23 cellular contexts compared by ENCODE assay signal in genomic region chr2:235384624-235385023, GRCh38.
DNase-seq lines count a peak whose midpoint lies in the region; ATAC-seq, FAIRE-seq and TF ChIP-seq lines count a peak whose summit lies in the region.
"Had no signal": no experiment of that assay in that cellular context is flagged by ENCODE, and none has a peak within 500 bp of the region (broad histone marks: within the 10 kb centered on the region; RNA-seq: fewer than 3 reads in every experiment).

No MANE protein-coding gene starts in this region.

- H2BK120ac ChIP-seq in H1 (replicated peaks; ENCODE audit: low read depth, low read length) (no peak overlapping the region), mesendoderm (ENCODE audit: low read depth, low read length) (no peak overlapping the region)

- H3K36me3 ChIP-seq in left ventricle myocardium inferior (no peaks in the 10 kb centered on the region), H1 (ENCODE audit: control insufficient read depth in 2 of 4, insufficient read depth in 4 of 4, low read length in 3 of 4) (no peaks in the 10 kb centered on the region), mesendoderm (ENCODE audit: control insufficient read depth, insufficient read depth, low read length) (no peaks in the 10 kb centered on the region), thyroid gland (no peaks in the 10 kb centered on the region)
- H3K36me3 ChIP-seq: left lung, SJSA1 had no signal

- H2AK5ac ChIP-seq in H1 (ENCODE audit: low read depth, low read length) (no peak overlapping the region; the same call in 1 of the 2 replicates), mesendoderm (ENCODE audit: low read length) (no peak overlapping the region)

- DNase-seq in left cardiac atrium (no peak), left ventricle myocardium inferior (no peak), H1 (ENCODE audit: low read depth in 1 of 2, low spot score in 2 of 2) (peak in 1 of 2 experiments; percentile 56), mesendoderm (peak; percentile 54), COR-L47 (lab: John Stamatoyannopoulos, UW) (no peak), thyroid gland (no peak), EL (no peak)
- DNase-seq: 8988T; activated naive CD4-positive, alpha-beta T cell; amniotic stem cell; HCEC 1CT; IMR-90; left lung; NCI-H1436 treated with DMSO at 0.1 percent for 48 hours; NCI-H748 treated with DMSO at 0.1 percent for 48 hours; PC-3; stimulated activated CD4-positive, alpha-beta T cell treated with anti-CD3 and anti-CD28 coated beads, Interleukin-1b, Interleukin-23, amount 100 ng/mL, for 48 hours; stimulated activated naive CD4-positive, alpha-beta T cell treated with Interleukin-2 at 50 U/mL for 16 hours had no signal

- H3K27me3 ChIP-seq in left ventricle myocardium inferior (ENCODE audit: low read depth) (peaks cover 32% of the 10 kb centered on the region), H1 (replicated peaks in 1 of 4; ENCODE audit: control insufficient read depth in 3 of 4, extremely low read depth in 1 of 4, insufficient read depth in 3 of 4, low read length in 3 of 4) (no peaks in the 10 kb centered on the region), mesendoderm (ENCODE audit: insufficient read depth, low read length, poor library complexity) (no peaks in the 10 kb centered on the region), thyroid gland (no peaks in the 10 kb centered on the region)
- H3K27me3 ChIP-seq: left lung, SJSA1 had no signal

- 0 out of 2 replicates have a peak overlapping the region, but pooled peaks have one; percentile 9 for H4K8ac ChIP-seq in H1 (ENCODE audit: extremely low read depth, insufficient read depth, low read length)
- no peak overlapping the region for H4K8ac ChIP-seq in mesendoderm (ENCODE audit: low read depth, low read length)

- H3K56ac ChIP-seq in H1 (replicated peaks; ENCODE audit: insufficient read length, low read depth, low read length) (no peak overlapping the region), mesendoderm (ENCODE audit: low read length) (no peak overlapping the region)

- CTCF ChIA-PET in H1 (lab: Charles Lee; ENCODE audit: partially characterized antibody), result interaction anchor here (1.3 kb wide), 1 partner anchor 13 kb away, joined by 4 read pairs; no protein-coding TSS in a partner anchor

- intact Hi-C loops in left cardiac atrium (cut with DNase I), result no loop called here
- intact Hi-C loops in left ventricle myocardium inferior (cut with micrococcal nuclease), result no loop called here
- intact Hi-C loops in thyroid gland (cut with DNase I), result no loop called here

- H3K79me1 ChIP-seq in H1 (ENCODE audit: low read depth, low read length) (no peaks in the 10 kb centered on the region), mesendoderm (ENCODE audit: low read length) (no peaks in the 10 kb centered on the region)

- no peak overlapping the region for H4K5ac ChIP-seq in H1 (ENCODE audit: insufficient read length, low read depth, low read length)
- H4K5ac ChIP-seq in mesendoderm (ENCODE audit: low read length), result no peak overlapping the region

- TF ChIP-seq POLR2A in H1 (IDR thresholded peaks at IDR 0.05; ENCODE audit: control extremely low read depth in 1 of 2, low read depth in 2 of 2, low read length in 2 of 2) (no peak), thyroid gland (IDR thresholded peaks at IDR 0.05) (no peak)

- ATAC-seq in left cardiac atrium, result peak; percentile 38 to 54
- ATAC-seq: left lung, PC-3 had no signal

- TF ChIP-seq CTCF in left ventricle myocardium inferior (IDR thresholded peaks at IDR 0.05; ENCODE audit: borderline replicate concordance) (no peak), H1 (IDR thresholded peaks at IDR 0.05; ENCODE audit: control extremely low read depth in 1 of 3, insufficient read depth in 1 of 3, low read depth in 1 of 3, low read length in 3 of 3) (no peak), thyroid gland (IDR thresholded peaks at IDR 0.05) (no peak)

- H3K23me2 ChIP-seq in H1 (ENCODE audit: low read depth, low read length), result peaks cover 3% of the 10 kb centered on the region; the same call in 1 of the 2 replicates

- POLR2A ChIA-PET in H1 (lab: Charles Lee; ENCODE audit: partially characterized antibody), result no interaction called here

- 59% methylated on average over 20 of the region's 24 CpGs; no CpG with 5 or more reads in 1 of the 2 experiments for WGBS in H1 (ENCODE audit: extremely low coverage in 1 of 2, insufficient coverage in 1 of 2, insufficient read length in 1 of 2, insufficient replicate concordance in 2 of 2, low coverage in 1 of 2, low lambda C conversion rate in 2 of 2, missing lambda C conversion rate in 1 of 2), 2 experiments
- WGBS in mesendoderm (ENCODE audit: extremely low coverage, insufficient coverage, low lambda C conversion rate), result no CpG with 5 or more reads among the region's 24 CpGs
- WGBS in thyroid gland, 2 donors, result 85 to 91% methylated on average over 17 to 24 of the region's 24 CpGs

- peak overlapping the region; percentile 94 for H2BK12ac ChIP-seq in H1 (ENCODE audit: low read depth, low read length)

- H3K79me2 ChIP-seq in H1 (ENCODE audit: control insufficient read depth in 1 of 2, insufficient read depth in 2 of 2, low read length in 2 of 2) (no peaks in the 10 kb centered on the region), mesendoderm (ENCODE audit: control insufficient read depth, insufficient read depth, low read length) (no peaks in the 10 kb centered on the region)

- no peak overlapping the region for H3K14ac ChIP-seq in H1 (ENCODE audit: insufficient read length)

- H3K18ac ChIP-seq in H1 (ENCODE audit: extremely low read depth, low read length) (0 out of 2 replicates have a peak overlapping the region, but pooled peaks have one; percentile 19), mesendoderm (ENCODE audit: low read length) (peak overlapping the region; percentile 20)

- no peak for FAIRE-seq in H1 (lab: Jason Lieb, UNC)
- FAIRE-seq: D721Med, G401.6 had no signal

- peak overlapping the region; percentile 67 for H4K91ac ChIP-seq in H1 (replicated peaks; ENCODE audit: insufficient read length, low read length)

- H3K4me3 ChIP-seq in left ventricle myocardium inferior (no peak overlapping the region), H1 (ENCODE audit: extremely low read depth in 1 of 4, insufficient read depth in 2 of 4, low read depth in 3 of 4, low read length in 4 of 4) (no peak overlapping the region), mesendoderm (ENCODE audit: low read length) (no peak overlapping the region), thyroid gland (replicated peaks in 1 of 3) (no peak overlapping the region)
- H3K4me3 ChIP-seq: coronary artery, left lung, SJSA1 had no signal

- TF ChIP-seq EP300 in H1 (IDR thresholded peaks at IDR 0.05; ENCODE audit: borderline replicate concordance in 1 of 2, low read depth in 2 of 2, low read length in 2 of 2), result no peak

- H3K9ac ChIP-seq in H1 (replicated peaks in 1 of 4; ENCODE audit: extremely low read depth in 1 of 4, low read depth in 3 of 4, low read length in 3 of 4) (no peak overlapping the region), mesendoderm (ENCODE audit: low read length) (no peak overlapping the region)

- 0 out of 2 replicates have a peak overlapping the region, but pooled peaks have one; percentile 46 for H2AFZ ChIP-seq in H1 (ENCODE audit: low read length)

- no peak overlapping the region for H3K4ac ChIP-seq in H1 (replicated peaks; ENCODE audit: insufficient read length, low read depth, low read length)
- H3K4ac ChIP-seq in mesendoderm (ENCODE audit: low read depth, low read length), result peak overlapping the region; percentile 63

- no peak overlapping the region for H3K27ac ChIP-seq in left ventricle myocardium inferior (replicated peaks)
- H3K27ac ChIP-seq in H1 (ENCODE audit: low read depth, low read length), result no peak overlapping the region
- no peak overlapping the region for H3K27ac ChIP-seq in mesendoderm (ENCODE audit: low read depth, low read length)
- H3K27ac ChIP-seq in temporal lobe (ENCODE audit: low read depth, low read length), result peak overlapping the region; percentile 45
- no peak overlapping the region for H3K27ac ChIP-seq in thyroid gland
- H3K27ac ChIP-seq: coronary artery, left lung, SJSA1 had no signal

- H2BK5ac ChIP-seq in H1 (ENCODE audit: low read depth, low read length) (peak overlapping the region; percentile 80; the same call in 1 of the 2 replicates), mesendoderm (ENCODE audit: low read length) (no peak overlapping the region)

- H2BK20ac ChIP-seq in H1 (ENCODE audit: low read length), result no peak overlapping the region

- H3K9me3 ChIP-seq in left ventricle myocardium inferior (replicated peaks) (no peaks in the 10 kb centered on the region), H1 (ENCODE audit: insufficient read depth in 2 of 2, low read depth in 1 of 2, low read length in 1 of 2) (no peaks in the 10 kb centered on the region), thyroid gland (no peaks in the 10 kb centered on the region)
- H3K9me3 ChIP-seq: left lung, SJSA1 had no signal

- H3K4me1 ChIP-seq in left ventricle myocardium inferior, result no peaks in the 10 kb centered on the region
- peaks cover 0 to 12% (median 6%) of the 10 kb centered on the region in 4 experiments; a peak in 5 of 7 replicates for H3K4me1 ChIP-seq in H1 (replicated peaks in 1 of 4; ENCODE audit: control insufficient read depth in 3 of 4, insufficient read depth in 4 of 4, low read length in 3 of 4)
- no peaks in the 10 kb centered on the region for H3K4me1 ChIP-seq in mesendoderm (ENCODE audit: control insufficient read depth, low read depth, low read length)
- peaks cover 0 to under 1% of the 10 kb centered on the region in 2 donors for H3K4me1 ChIP-seq in thyroid gland
- H3K4me1 ChIP-seq: left lung, SJSA1 had no signal

- H3K23ac ChIP-seq in H1 (ENCODE audit: insufficient read length) (no peak overlapping the region), mesendoderm (ENCODE audit: low read length) (no peak overlapping the region)

- peak overlapping the region; percentile 8 to 36; a peak in 2 of 4 replicates for H3K4me2 ChIP-seq in H1 (ENCODE audit: insufficient read depth in 1 of 2, low read depth in 2 of 2, low read length in 2 of 2)
- no peak overlapping the region for H3K4me2 ChIP-seq in mesendoderm (ENCODE audit: low read length)

- TF ChIP-seq RAD21 in H1 (IDR thresholded peaks at IDR 0.05 in 1 of 2, conservative IDR thresholded peaks at IDR 0.05 in 1 of 2; ENCODE audit: low read depth in 2 of 2, low read length in 2 of 2), result no peak

- 0 out of 2 replicates have a peak overlapping the region, but pooled peaks have one; percentile 88 for H2BK15ac ChIP-seq in H1 (ENCODE audit: low read length)
- H2BK15ac ChIP-seq in mesendoderm (replicated peaks; ENCODE audit: low read depth), result no peak overlapping the region

- no peaks in the 10 kb centered on the region for H4K20me1 ChIP-seq in H1 (replicated peaks in 1 of 2; ENCODE audit: control insufficient read depth in 1 of 2, insufficient read depth in 2 of 2, low read length in 2 of 2)

TF ChIP-seq in H1, 55 proteins besides CTCF, POLR2A, EP300 and RAD21:
- TF ChIP-seq POU5F1 (IDR thresholded peaks at IDR 0.05; ENCODE audit: low read depth, low read length) (0 out of 2 replicates have a peak, but pooled peaks have one; percentile 47), ZNF274 (IDR thresholded peaks at IDR 0.05; ENCODE audit: borderline replicate concordance, extremely low read depth, low read length) (no peak)
